Comparison of ENCODE assay signal across 1 cellular context in the genomic region with DNA sequence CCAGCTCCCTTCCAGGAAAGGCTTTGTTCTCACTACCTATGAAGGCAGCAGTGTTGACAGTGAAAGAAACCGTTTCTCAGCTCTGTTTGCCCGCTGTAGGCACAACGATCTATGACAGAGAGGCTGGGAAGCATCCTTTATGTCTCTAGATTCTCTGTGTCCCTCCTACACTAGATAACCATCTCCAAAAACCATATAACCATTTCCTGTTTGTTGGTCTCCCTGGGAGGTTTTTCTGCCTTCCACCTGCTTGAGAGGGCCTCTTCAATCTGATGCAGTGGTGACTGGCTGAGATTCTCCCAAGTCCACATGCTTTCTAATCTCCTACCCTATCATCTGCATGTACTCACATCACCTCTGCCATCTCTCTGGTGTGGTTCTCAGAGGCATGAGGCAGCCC.
TF ChIP-seq lines count a peak whose summit lies in the region.

No MANE protein-coding gene starts in this region.

TF ChIP-seq in WTC11, 78 proteins besides CTCF, POLR2A, EP300 and RAD21 (continued from another document):
- no peak for TF ChIP-seq USF1 (CRISPR knock-in tag; IDR thresholded peaks at IDR 0.05)
- TF ChIP-seq, protein P1, sequence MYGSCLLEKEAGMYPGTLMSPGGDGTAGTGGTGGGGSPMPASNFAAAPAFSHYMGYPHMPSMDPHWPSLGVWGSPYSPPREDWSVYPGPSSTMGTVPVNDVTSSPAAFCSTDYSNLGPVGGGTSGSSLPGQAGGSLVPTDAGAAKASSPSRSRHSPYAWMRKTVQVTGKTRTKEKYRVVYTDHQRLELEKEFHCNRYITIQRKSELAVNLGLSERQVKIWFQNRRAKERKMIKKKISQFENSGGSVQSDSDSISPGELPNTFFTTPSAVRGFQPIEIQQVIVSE (CRISPR knock-in tag; IDR thresholded peaks at IDR 0.05; ENCODE audit: borderline replicate concordance): no peak
- no peak for TF ChIP-seq SMAD3 (CRISPR knock-in tag; IDR thresholded peaks at IDR 0.05; ENCODE audit: borderline replicate concordance)
- no peak for TF ChIP-seq SMAD4 (CRISPR knock-in tag; IDR thresholded peaks at IDR 0.05)
- TF ChIP-seq ZBTB21 (CRISPR knock-in tag; IDR thresholded peaks at IDR 0.05; ENCODE audit: borderline replicate concordance): no peak
- TF ChIP-seq ATF6 (CRISPR knock-in tag; IDR thresholded peaks at IDR 0.05): no peak
- TF ChIP-seq NFYB (CRISPR knock-in tag; conservative IDR thresholded peaks at IDR 0.05; ENCODE audit: low read depth): no peak
- no peak for TF ChIP-seq MYBL2 (CRISPR knock-in tag; IDR thresholded peaks at IDR 0.05)
- TF ChIP-seq ZNF671 (CRISPR knock-in tag; IDR thresholded peaks at IDR 0.05): no peak
- no peak for TF ChIP-seq PREB (CRISPR knock-in tag; IDR thresholded peaks at IDR 0.05; ENCODE audit: borderline replicate concordance)
- no peak for TF ChIP-seq ATF2 (CRISPR knock-in tag; IDR thresholded peaks at IDR 0.05; ENCODE audit: borderline replicate concordance, low read depth)
- no peak for TF ChIP-seq KAT7 (CRISPR knock-in tag; IDR thresholded peaks at IDR 0.05; ENCODE audit: borderline replicate concordance)
